8 cellular contexts compared by ENCODE assay signal in genomic region chr14:84965279-84965678, GRCh38.
"Had no signal": no experiment of that assay in that cellular context is flagged by ENCODE, and none has a peak within 500 bp of the region (broad histone marks: within the 10 kb centered on the region; RNA-seq: fewer than 3 reads in every experiment).

No MANE protein-coding gene starts in this region.

- DNase-seq: H9, HCEC 1CT, KBM-7 had no signal

- H3K9ac ChIP-seq: KMS-11 had no signal

- FAIRE-seq: H1, H54, HTR-8/SVneo had no signal

- H3K4me2 ChIP-seq: GM23338, KMS-11 had no signal

- H3K9me3 Mint-ChIP-seq: GM23338, H9 had no signal

- H3K4me3 Mint-ChIP-seq: GM23338, H9 had no signal

- H2AFZ ChIP-seq: GM23338 had no signal

- H3K27ac Mint-ChIP-seq: GM23338, H9 had no signal

- ATAC-seq: GM23338 had no signal

- H3K4me3 ChIP-seq: GM23338 had no signal

- H3K27ac ChIP-seq: KMS-11 had no signal
